Comparison of ENCODE assay signal across 11 cellular contexts in genomic region chr12:124746649-124747425, GRCh38.
DNase-seq lines count a peak whose midpoint lies in the region; ATAC-seq and TF ChIP-seq lines count a peak whose summit lies in the region.
"Had no signal": no experiment of that assay in that cellular context is flagged by ENCODE, and none has a peak within 500 bp of the region (broad histone marks: within the 10 kb centered on the region; RNA-seq: fewer than 3 reads in every experiment).

No MANE protein-coding gene starts in this region.

- peaks cover 29% of the 10 kb centered on the region for H3K4me1 Mint-ChIP-seq in glutamatergic neuron (ENCODE audit: low read depth, unreplicated experiment)

- CTCF ChIA-PET in AG04450 (lab: Charles Lee), result interaction anchor here (1.7 kb wide), 1 partner anchor 18 kb away, joined by 4 read pairs; no protein-coding TSS in a partner anchor

- H3K27me3 ChIP-seq in AG04450 (ENCODE audit: control insufficient read depth, insufficient read depth, low read length), result peaks cover 3% of the 10 kb centered on the region
- no peaks in the 10 kb centered on the region for H3K27me3 ChIP-seq in SJSA1 (replicated peaks)
- no peaks in the 10 kb centered on the region for H3K27me3 ChIP-seq in sigmoid colon

- H3K9me3 Mint-ChIP-seq in glutamatergic neuron (ENCODE audit: unreplicated experiment), result peaks cover 3% of the 10 kb centered on the region
- H3K9me3 Mint-ChIP-seq: stimulated activated memory B cell treated with anti-CD40 and anti-IgM and Interleukin-4, amounts not matched to agents 10 μg/mL and 1 μg/mL and 100 μg/mL, for 72 hours had no signal

- H3K27ac ChIP-seq in AG04450 (ENCODE audit: low read depth, low read length) (peak overlapping the region; percentile 22), SJSA1 (peak overlapping the region; percentile 33; the same call in 1 of the 2 replicates), sigmoid colon (peak overlapping the region; percentile 87 to 95 (median 92))

- POLR2A ChIA-PET in AG04450 (lab: Yijun Ruan, JAX), result interaction anchor here (0.9 kb wide), 1 partner anchor 26 kb away, joined by 3 read pairs; no protein-coding TSS in a partner anchor

- H3K27me3 Mint-ChIP-seq in glutamatergic neuron (ENCODE audit: unreplicated experiment), result peaks cover 15% of the 10 kb centered on the region

- TF ChIP-seq CTCF in AG04450 (IDR thresholded peaks at IDR 0.05; ENCODE audit: low read depth, low read length) (no peak), glutamatergic neuron (IDR thresholded peaks at IDR 0.05; ENCODE audit: partially characterized antibody, unreplicated experiment) (no peak), sigmoid colon (IDR thresholded peaks at IDR 0.05) (no peak)

- no peak for TF ChIP-seq POLR2A in sigmoid colon (IDR thresholded peaks at IDR 0.05)

- H3K4me3 ChIP-seq in AG04450 (ENCODE audit: low read depth, low read length), result no peak overlapping the region
- H3K4me3 ChIP-seq in SJSA1, result no peak overlapping the region
- peak overlapping the region in 1 of 4 donors; percentile 30 for H3K4me3 ChIP-seq in sigmoid colon
- H3K4me3 ChIP-seq: mucosa of descending colon had no signal

- intact Hi-C loops in sigmoid colon (cut with DNase I), result loop anchor here (5.0 kb wide), 2 partner anchors 65 to 230 kb away; no protein-coding TSS in a partner anchor

- WGBS in sigmoid colon, 2 donors, result 52 to 84% methylated on average over 10 of the region's 10 CpGs

- ATAC-seq in HG03045 (IDR thresholded peaks at IDR 0.05; ENCODE audit: unreplicated experiment), result no peak

- peaks cover 38% of the 10 kb centered on the region for H3K4me1 ChIP-seq in SJSA1 (replicated peaks)
- peaks cover 0 to 76% (median 66%) of the 10 kb centered on the region in 4 donors for H3K4me1 ChIP-seq in sigmoid colon

- H3K36me3 Mint-ChIP-seq in glutamatergic neuron (ENCODE audit: unreplicated experiment), result no peaks in the 10 kb centered on the region
- H3K36me3 Mint-ChIP-seq: stimulated activated memory B cell treated with anti-CD40 and anti-IgM and Interleukin-4, amounts not matched to agents 10 μg/mL and 1 μg/mL and 100 μg/mL, for 72 hours had no signal

- H3K9me3 ChIP-seq in AG04450 (ENCODE audit: control insufficient read depth, insufficient read depth, low read length) (peaks cover 4% of the 10 kb centered on the region; the same call in 1 of the 2 replicates), SJSA1 (replicated peaks) (no peaks in the 10 kb centered on the region), sigmoid colon (no peaks in the 10 kb centered on the region)
- H3K9me3 ChIP-seq: mucosa of descending colon had no signal

- H3K27ac Mint-ChIP-seq in glutamatergic neuron (ENCODE audit: unreplicated experiment), result peak overlapping the region; percentile 39
- H3K27ac Mint-ChIP-seq: stimulated activated memory B cell treated with anti-CD40 and anti-IgM and Interleukin-4, amounts not matched to agents 10 μg/mL and 1 μg/mL and 100 μg/mL, for 72 hours had no signal

- H3K36me3 ChIP-seq in SJSA1 (no peaks in the 10 kb centered on the region), sigmoid colon (no peaks in the 10 kb centered on the region)

- TF ChIP-seq EP300 in sigmoid colon (IDR thresholded peaks at IDR 0.05), result no peak

- DNase-seq in AG04450 (ENCODE audit: low read depth, low spot score) (no peak), SJSA1 (ENCODE audit: low read depth in 1 of 2, low spot score in 2 of 2) (no peak), glutamatergic neuron (no peak), sigmoid colon (no peak), NCI-H69 (lab: John Stamatoyannopoulos, UW) (no peak), DMS114 treated with DMSO at 0.1 percent for 48 hours (lab: John Stamatoyannopoulos, UW; ENCODE audit: unreplicated experiment) (no peak), NCI-H1694 treated with DMSO at 0.1 percent for 48 hours (lab: John Stamatoyannopoulos, UW) (no peak)
- DNase-seq: activated CD4-positive, CD25-positive, alpha-beta regulatory T cell had no signal

- H3K4me3 Mint-ChIP-seq in glutamatergic neuron (ENCODE audit: unreplicated experiment), result peak overlapping the region; percentile 34
- H3K4me3 Mint-ChIP-seq: stimulated activated memory B cell treated with anti-CD40 and anti-IgM and Interleukin-4, amounts not matched to agents 10 μg/mL and 1 μg/mL and 100 μg/mL, for 72 hours had no signal

Comparison
In these comparisons a context has a peak if more than half of its experiments do, and no peak if none do; other contexts are left out.
1. H3K27ac ChIP-seq: peak in every context shown above with its lines; median percentile 92 in sigmoid colon; 33 in SJSA1; 22 in AG04450.